Comparison of ENCODE assay signal across 7 cellular contexts in the genomic region with DNA sequence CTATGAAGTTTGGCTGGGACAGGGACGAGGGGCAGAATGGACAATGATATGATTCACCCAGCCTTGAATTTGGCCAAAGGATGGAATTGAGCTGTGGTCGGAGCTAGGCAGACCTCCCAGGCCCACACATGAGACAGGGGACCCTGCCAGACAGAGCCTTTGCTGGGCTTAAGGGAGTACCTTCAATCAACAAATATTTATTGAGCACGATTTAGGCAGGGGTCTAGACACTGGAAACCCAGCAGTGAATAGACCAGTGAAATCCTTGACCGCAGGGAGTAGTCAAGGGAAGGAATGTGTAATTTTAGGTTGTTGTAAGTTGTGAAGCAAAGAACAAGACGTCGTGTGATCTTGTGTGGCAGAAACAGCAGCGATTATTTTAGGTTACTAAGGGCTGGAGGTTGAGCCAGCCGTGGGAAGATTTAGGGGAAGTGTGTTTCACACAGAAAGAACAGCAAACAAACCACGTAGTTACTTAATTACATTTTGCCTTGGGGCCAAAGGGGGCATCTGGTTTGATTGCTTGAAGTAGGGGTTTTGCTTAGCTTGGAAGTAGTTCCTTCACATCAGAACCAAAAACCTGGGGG.
DNase-seq lines count a peak whose midpoint lies in the region; ATAC-seq lines count a peak whose summit lies in the region.

No MANE protein-coding gene starts in this region.

- peak overlapping the region in 4 of 5 donors; percentile 80 to 96 (median 88) for H3K9ac ChIP-seq in subcutaneous abdominal adipose tissue (ENCODE audit: low read length in 5 of 5)

- H3K4me1 Mint-ChIP-seq in activated naive CD8-positive, alpha-beta T cell treated with anti-CD3 and anti-CD28 coated beads, Interleukin-2, amount 50 U/mL, for 24 hours = peaks cover 33% of the 10 kb centered on the region

- H3K27me3 ChIP-seq in subcutaneous abdominal adipose tissue (ENCODE audit: control insufficient read depth in 5 of 5, insufficient read depth in 4 of 5, low read length in 5 of 5) = no peaks in the 10 kb centered on the region

- no peaks in the 10 kb centered on the region for H3K27me3 Mint-ChIP-seq in activated naive CD8-positive, alpha-beta T cell treated with anti-CD3 and anti-CD28 coated beads, Interleukin-2, amount 50 U/mL, for 24 hours

- peak overlapping the region; percentile 96 for H3K4me3 Mint-ChIP-seq in activated naive CD8-positive, alpha-beta T cell treated with anti-CD3 and anti-CD28 coated beads, Interleukin-2, amount 50 U/mL, for 24 hours

- DNase-seq in NOMO-1 treated with DMSO at 0.1 percent for 48 hours (lab: John Stamatoyannopoulos, UW; ENCODE audit: unreplicated experiment) (peak; percentile 87), left kidney (ENCODE audit: low read depth, low spot score) (peak; percentile 20), NCI-H82 treated with DMSO at 0.1 percent for 48 hours (lab: John Stamatoyannopoulos, UW; ENCODE audit: unreplicated experiment) (no peak), DMS53 treated with DMSO at 0.1 percent for 48 hours (lab: John Stamatoyannopoulos, UW; ENCODE audit: unreplicated experiment) (no peak)
- peak; percentile 34 for DNase-seq in activated naive CD8-positive, alpha-beta T cell treated with anti-CD3 and anti-CD28 coated beads, Interleukin-2, amount 50 U/mL, for 24 hours

- no peaks in the 10 kb centered on the region for H3K36me3 ChIP-seq in subcutaneous abdominal adipose tissue (ENCODE audit: control insufficient read depth in 5 of 5, insufficient read depth in 5 of 5, low read length in 5 of 5)

- no peaks in the 10 kb centered on the region for H3K9me3 Mint-ChIP-seq in activated naive CD8-positive, alpha-beta T cell treated with anti-CD3 and anti-CD28 coated beads, Interleukin-2, amount 50 U/mL, for 24 hours

- H3K36me3 Mint-ChIP-seq in activated naive CD8-positive, alpha-beta T cell treated with anti-CD3 and anti-CD28 coated beads, Interleukin-2, amount 50 U/mL, for 24 hours (ENCODE audit: low read depth) = peaks cover 7% of the 10 kb centered on the region

- peaks cover 3 to 31% (median 29%) of the 10 kb centered on the region in 5 donors for H3K4me1 ChIP-seq in subcutaneous abdominal adipose tissue (ENCODE audit: control insufficient read depth in 5 of 5, insufficient read depth in 5 of 5, low read length in 5 of 5)

- H3K27ac Mint-ChIP-seq in activated naive CD8-positive, alpha-beta T cell treated with anti-CD3 and anti-CD28 coated beads, Interleukin-2, amount 50 U/mL, for 24 hours = peak overlapping the region; percentile 81

- H3K4me3 ChIP-seq in subcutaneous abdominal adipose tissue (ENCODE audit: low read depth in 1 of 5, low read length in 5 of 5) = peak overlapping the region; percentile 87 to 97 (median 92)

- peak overlapping the region; percentile 88 for H3K27ac ChIP-seq in subcutaneous abdominal adipose tissue (ENCODE audit: low read depth, low read length)

- peak; percentile 31 for ATAC-seq in GM19467 (IDR thresholded peaks at IDR 0.05; ENCODE audit: unreplicated experiment)
- ATAC-seq in activated naive CD8-positive, alpha-beta T cell treated with anti-CD3 and anti-CD28 coated beads, Interleukin-2, amount 50 U/mL, for 24 hours = peak; percentile 22

- H3K9me3 ChIP-seq in subcutaneous abdominal adipose tissue (ENCODE audit: control insufficient read depth in 5 of 5, low read length in 5 of 5) = no peaks in the 10 kb centered on the region

Comparison
In these comparisons a context has a peak if more than half of its experiments do, and no peak if none do; other contexts are left out.
1. DNase-seq: peak in NOMO-1 treated with DMSO at 0.1 percent for 48 hours (single experiment), activated naive CD8-positive, alpha-beta T cell treated with anti-CD3 and anti-CD28 coated beads, Interleukin-2, amount 50 U/mL, for 24 hours (single experiment) and left kidney (single experiment); none in NCI-H82 treated with DMSO at 0.1 percent for 48 hours (single experiment) and DMS53 treated with DMSO at 0.1 percent for 48 hours (single experiment).